Comparison of ENCODE assay signal across 19 cellular contexts in genomic region chr14:28671425-28671824, GRCh38.
DNase-seq lines count a peak whose midpoint lies in the region; ATAC-seq, FAIRE-seq and TF ChIP-seq lines count a peak whose summit lies in the region.
"Had no signal": no experiment of that assay in that cellular context is flagged by ENCODE, and none has a peak within 500 bp of the region (broad histone marks: within the 10 kb centered on the region; RNA-seq: fewer than 3 reads in every experiment).

No MANE protein-coding gene starts in this region.

- H3K79me1 ChIP-seq in mesendoderm (ENCODE audit: low read length), result no peaks in the 10 kb centered on the region

- H2BK120ac ChIP-seq in mesendoderm (ENCODE audit: low read depth, low read length), result no peak overlapping the region

- FAIRE-seq in keratinocyte (lab: Jason Lieb, UNC), result peak; percentile 84

- H3K27ac ChIP-seq in keratinocyte (ENCODE audit: control insufficient read depth, insufficient read depth, low read length) (peak overlapping the region; percentile 66), body of pancreas (no peak overlapping the region), mesendoderm (ENCODE audit: low read depth, low read length) (no peak overlapping the region)
- H3K27ac ChIP-seq: psoas muscle, SJCRH30, tibial nerve had no signal

- peaks cover 34% of the 10 kb centered on the region for H3K4me1 ChIP-seq in keratinocyte (ENCODE audit: control insufficient read depth, extremely low read depth, insufficient read depth, low read length)
- H3K4me1 ChIP-seq in body of pancreas, result no peaks in the 10 kb centered on the region
- H3K4me1 ChIP-seq in mesendoderm (ENCODE audit: control insufficient read depth, low read depth, low read length), result no peaks in the 10 kb centered on the region
- H3K4me1 ChIP-seq: BE2C, psoas muscle, SJCRH30, tibial nerve had no signal

- H3K4me3 ChIP-seq in astrocyte of the spinal cord (ENCODE audit: low read depth, low read length) (no peak overlapping the region), keratinocyte (ENCODE audit: control insufficient read depth in 2 of 3, extremely low read depth in 1 of 3, insufficient read depth in 2 of 3, low read depth in 1 of 3, low read length in 3 of 3) (peak overlapping the region in 2 of 3 experiments; percentile 25 to 47), body of pancreas (no peak overlapping the region), mesendoderm (ENCODE audit: low read length) (no peak overlapping the region)
- H3K4me3 ChIP-seq: GM23338, psoas muscle, SJCRH30, tibial nerve had no signal

- H2AFZ ChIP-seq in keratinocyte (ENCODE audit: control insufficient read depth, low read length), result peak overlapping the region; percentile 70
- H2AFZ ChIP-seq: GM23338 had no signal

- 24 to 26% methylated on average over 2 of the region's 2 CpGs for WGBS in body of pancreas, 2 donors
- no CpG with 5 or more reads among the region's 2 CpGs for WGBS in mesendoderm (ENCODE audit: extremely low coverage, insufficient coverage, low lambda C conversion rate)

- TF ChIP-seq CTCF in astrocyte of the spinal cord (IDR thresholded peaks at IDR 0.05; ENCODE audit: low read depth, low read length) (no peak), keratinocyte (optimal IDR thresholded peaks at IDR 0.05 in 1 of 3, IDR thresholded peaks at IDR 0.05 in 1 of 3, conservative IDR thresholded peaks at IDR 0.05 in 1 of 3; ENCODE audit: extremely low read depth in 1 of 3, insufficient read depth in 2 of 3, low read length in 3 of 3) (no peak), body of pancreas (IDR thresholded peaks at IDR 0.05) (no peak)

- no peak overlapping the region for H4K8ac ChIP-seq in mesendoderm (ENCODE audit: low read depth, low read length)

- no peak overlapping the region for H2BK5ac ChIP-seq in mesendoderm (ENCODE audit: low read length)

- no peak overlapping the region for H3K18ac ChIP-seq in mesendoderm (ENCODE audit: low read length)

- in situ Hi-C loops in astrocyte of the spinal cord (cut with HindIII; ENCODE audit: low sequenced_read_pairs), result no loop called here

- no peak overlapping the region for H2BK15ac ChIP-seq in mesendoderm (replicated peaks; ENCODE audit: low read depth)

- no peak overlapping the region for H2AK5ac ChIP-seq in mesendoderm (ENCODE audit: low read length)

- no peak overlapping the region for H4K5ac ChIP-seq in mesendoderm (ENCODE audit: low read length)

- no peak overlapping the region for H3K23ac ChIP-seq in mesendoderm (ENCODE audit: low read length)

- peak overlapping the region; percentile 76 for H3K4me2 ChIP-seq in keratinocyte (ENCODE audit: control insufficient read depth, extremely low read depth, insufficient read depth, low read depth, low read length)
- no peak overlapping the region for H3K4me2 ChIP-seq in mesendoderm (ENCODE audit: low read length)
- H3K4me2 ChIP-seq: GM23338 had no signal

- ATAC-seq in body of pancreas, result no peak
- no peak for ATAC-seq in GM21367 (IDR thresholded peaks at IDR 0.05; ENCODE audit: unreplicated experiment)
- ATAC-seq: GM23338 had no signal

- no peaks in the 10 kb centered on the region for H4K20me1 ChIP-seq in keratinocyte (ENCODE audit: control insufficient read depth, extremely low read depth, insufficient read depth, low read length)

- H3K36me3 ChIP-seq in keratinocyte (ENCODE audit: control insufficient read depth in 2 of 2, extremely low read depth in 1 of 2, insufficient read depth in 2 of 2, low read length in 2 of 2), result no peaks in the 10 kb centered on the region
- no peaks in the 10 kb centered on the region for H3K36me3 ChIP-seq in body of pancreas (replicated peaks in 1 of 2; ENCODE audit: insufficient read depth in 1 of 2, low read depth in 2 of 2)
- no peaks in the 10 kb centered on the region for H3K36me3 ChIP-seq in mesendoderm (ENCODE audit: control insufficient read depth, insufficient read depth, low read length)
- H3K36me3 ChIP-seq: BE2C, SJCRH30, tibial nerve had no signal

- intact Hi-C loops in body of pancreas (cut with DNase I), result no loop called here

- DNase-seq in Daoy (ENCODE audit: low read depth) (peak; percentile 53), NCI-H146 treated with DMSO at 0.1 percent for 48 hours (lab: John Stamatoyannopoulos, UW; ENCODE audit: unreplicated experiment) (peak; percentile 93), astrocyte of the spinal cord (ENCODE audit: low read depth, low spot score) (peak; percentile 81), keratinocyte (ENCODE audit: low read depth, low spot score) (no peak), body of pancreas (no peak), mesendoderm (no peak), UCSD-AML1 (lab: John Stamatoyannopoulos, UW; ENCODE audit: unreplicated experiment) (no peak)
- DNase-seq: activated CD4-positive, CD25-positive, alpha-beta regulatory T cell treated with anti-CD3 and anti-CD28 coated beads, Interleukin-2, amount 50 U/mL, for 72 hours; activated effector memory CD4-positive, alpha-beta T cell treated with Interleukin-2 at 50 U/mL for 16 hours; BE2C; MV-4-11; NCI-H446; nephron progenitor cell; psoas muscle; SJCRH30; stimulated activated naive CD4-positive, alpha-beta T cell treated with Interleukin-2 at 50 U/mL for 16 hours had no signal

- H3K9ac ChIP-seq in keratinocyte (ENCODE audit: control insufficient read depth, extremely low read depth, insufficient read depth, low read length), result no peak overlapping the region
- H3K9ac ChIP-seq in mesendoderm (ENCODE audit: low read length), result no peak overlapping the region

- H3K4ac ChIP-seq in mesendoderm (ENCODE audit: low read depth, low read length), result no peak overlapping the region

- dilution Hi-C loops in keratinocyte (cut with MboI; ENCODE audit: extremely low pct_ligation_motif_present, low sequenced_read_pairs), result no loop called here

- no peaks in the 10 kb centered on the region for H3K9me1 ChIP-seq in keratinocyte (ENCODE audit: control insufficient read depth, extremely low read depth, insufficient read depth, low read length)

- H3K27me3 ChIP-seq in keratinocyte (ENCODE audit: control insufficient read depth, extremely low read depth, insufficient read depth, low read length) (no peaks in the 10 kb centered on the region), body of pancreas (no peaks in the 10 kb centered on the region), mesendoderm (ENCODE audit: insufficient read depth, low read length, poor library complexity) (no peaks in the 10 kb centered on the region)
- H3K27me3 ChIP-seq: BE2C, SJCRH30, tibial nerve had no signal

- TF ChIP-seq POLR2A in body of pancreas (IDR thresholded peaks at IDR 0.05), result no peak

- H3K9me3 ChIP-seq in keratinocyte (ENCODE audit: control insufficient read depth, low read depth, low read length) (no peaks in the 10 kb centered on the region), body of pancreas (no peaks in the 10 kb centered on the region)
- H3K9me3 ChIP-seq: BE2C, psoas muscle, SJCRH30, tibial nerve had no signal

- H3K79me2 ChIP-seq in keratinocyte (ENCODE audit: control insufficient read depth, insufficient read depth, low read length), result no peaks in the 10 kb centered on the region
- H3K79me2 ChIP-seq in mesendoderm (ENCODE audit: control insufficient read depth, insufficient read depth, low read length), result no peaks in the 10 kb centered on the region

- no peak overlapping the region for H3K56ac ChIP-seq in mesendoderm (ENCODE audit: low read length)

Comparison
In these comparisons a context has a peak if more than half of its experiments do, and no peak if none do; other contexts are left out.
1. DNase-seq: peak in Daoy (single experiment), NCI-H146 treated with DMSO at 0.1 percent for 48 hours (single experiment) and astrocyte of the spinal cord (single experiment); none in keratinocyte (single experiment), body of pancreas (0 of 4), mesendoderm (single experiment) and UCSD-AML1 (single experiment).
2. H3K4me3 ChIP-seq: peak in keratinocyte (2 of 3); none in astrocyte of the spinal cord (single experiment), body of pancreas (0 of 2) and mesendoderm (single experiment).